ENCODE assay signal across 15 cellular contexts in the genomic region with DNA sequence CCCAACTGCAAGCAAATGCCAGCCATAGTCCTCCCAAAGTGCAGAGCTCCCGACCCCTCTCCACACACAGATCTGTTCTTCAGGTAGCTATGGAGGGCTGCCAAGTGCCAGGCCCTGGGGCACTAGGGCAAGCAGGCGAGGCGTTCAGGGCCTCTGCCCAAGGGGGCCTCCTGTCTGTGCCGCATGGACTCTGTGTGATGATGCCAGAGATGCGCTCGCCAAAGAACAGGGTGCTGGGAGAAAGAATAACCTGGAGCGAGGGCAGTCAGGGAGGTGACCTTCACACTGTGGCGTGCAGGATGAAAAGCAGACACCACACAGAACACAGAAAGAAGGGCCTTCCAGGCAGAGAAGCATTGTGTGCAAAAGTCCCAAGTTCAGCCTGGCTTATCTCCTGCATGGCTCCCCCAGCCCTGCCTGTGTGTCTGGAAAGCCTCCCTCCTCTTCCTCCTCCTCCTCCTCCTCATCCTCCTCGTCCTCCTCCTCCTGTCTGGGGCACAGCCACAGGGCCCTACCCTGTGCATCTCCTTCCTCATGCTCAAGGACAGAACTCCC.
"Had no signal": no experiment of that assay in that cellular context is flagged by ENCODE, and none has a peak within 500 bp of the region (broad histone marks: within the 10 kb centered on the region; RNA-seq: fewer than 3 reads in every experiment).

No MANE protein-coding gene starts in this region.

- H3K36me3 ChIP-seq: gastroesophageal sphincter, lower lobe of right lung, transverse colon, vagina had no signal

- H3K27me3 Mint-ChIP-seq: activated CD4-positive, alpha-beta memory T cell treated with anti-CD3 and anti-CD28 coated beads for 36 hours; activated T-cell treated with anti-CD3 and anti-CD28 coated beads, Interleukin-2, amount 50 U/mL, for 24 hours had no signal

- H3K9me3 Mint-ChIP-seq: activated CD4-positive, alpha-beta memory T cell treated with anti-CD3 and anti-CD28 coated beads for 36 hours; activated T-cell treated with anti-CD3 and anti-CD28 coated beads, Interleukin-2, amount 50 U/mL, for 24 hours had no signal

- DNase-seq: activated CD4-positive, alpha-beta memory T cell treated with anti-CD3 and anti-CD28 coated beads for 36 hours; activated CD4-positive, alpha-beta T cell treated with anti-CD3 and anti-CD28 coated beads for 1 hour; activated naive CD4-positive, alpha-beta T cell treated with anti-CD3 and anti-CD28 coated beads, Interleukin-2, amount 50 U/mL, for 16 hours; activated T-cell treated with anti-CD3 and anti-CD28 coated beads, Interleukin-2, amount 50 U/mL, for 24 hours; erythroblast; lower lobe of right lung; retina; stimulated activated CD4-positive, alpha-beta T cell treated with anti-CD3 and anti-CD28 coated beads, Interleukin-4, amount 100 ng/mL, for 24 hours; stimulated activated naive CD4-positive, alpha-beta T cell; transverse colon had no signal

- H3K4me1 ChIP-seq: lower lobe of right lung, parathyroid adenoma, transverse colon had no signal

- FAIRE-seq: astrocyte had no signal

- H3K27me3 ChIP-seq: gastroesophageal sphincter, transverse colon, vagina had no signal

- H3K36me3 Mint-ChIP-seq: activated CD4-positive, alpha-beta memory T cell treated with anti-CD3 and anti-CD28 coated beads for 36 hours had no signal

- H3K4me3 Mint-ChIP-seq: activated CD4-positive, alpha-beta memory T cell treated with anti-CD3 and anti-CD28 coated beads for 36 hours; activated T-cell treated with anti-CD3 and anti-CD28 coated beads, Interleukin-2, amount 50 U/mL, for 24 hours had no signal

- H3K27ac Mint-ChIP-seq: activated CD4-positive, alpha-beta memory T cell treated with anti-CD3 and anti-CD28 coated beads for 36 hours; activated T-cell treated with anti-CD3 and anti-CD28 coated beads, Interleukin-2, amount 50 U/mL, for 24 hours had no signal

- H3K9me3 ChIP-seq: gastroesophageal sphincter, lower lobe of right lung, transverse colon, vagina had no signal

- H3K4me3 ChIP-seq: gastroesophageal sphincter, lower lobe of right lung, skin epidermis, transverse colon, vagina had no signal

- ATAC-seq: gastroesophageal sphincter, lower lobe of right lung had no signal

- H3K27ac ChIP-seq: gastroesophageal sphincter, lower lobe of right lung, parathyroid adenoma, transverse colon, vagina had no signal
